Comparison of ENCODE assay signal across 8 cellular contexts in genomic region chr17:58083491-58084316, GRCh38. TPM values are rescaled to one million over a fixed set of nuclear protein-coding genes. Genes with fewer than 3 reads are reported as not detected.
DNase-seq lines count a peak whose midpoint lies in the region; ATAC-seq and TF ChIP-seq lines count a peak whose summit lies in the region.

No MANE protein-coding gene starts in this region.

- H3K36me3 Mint-ChIP-seq in activated naive CD4-positive, alpha-beta T cell treated with anti-CD3 and anti-CD28 coated beads, Interleukin-2, amount 10 ng/mL, durations not matched to agents 7 days and 5 days: peaks cover 34% of the 10 kb centered on the region

- H3K9me3 ChIP-seq in SJCRH30 (replicated peaks) (no peaks in the 10 kb centered on the region), cardiac muscle cell (ENCODE audit: low read depth) (no peaks in the 10 kb centered on the region), upper lobe of left lung (no peaks in the 10 kb centered on the region)

- H3K4me1 ChIP-seq in SJCRH30: peaks cover 11% of the 10 kb centered on the region; the same call in 1 of the 2 replicates
- H3K4me1 ChIP-seq in cardiac muscle cell (ENCODE audit: low read depth): peaks cover 26% of the 10 kb centered on the region
- peaks cover 20 to 43% (median 33%) of the 10 kb centered on the region in 4 donors for H3K4me1 ChIP-seq in upper lobe of left lung

- no peaks in the 10 kb centered on the region; the same call in 1 of the 2 replicates for H3K27me3 ChIP-seq in SJCRH30
- no peaks in the 10 kb centered on the region for H3K27me3 ChIP-seq in cardiac muscle cell
- H3K27me3 ChIP-seq in upper lobe of left lung: no peaks in the 10 kb centered on the region

- TF ChIP-seq CTCF in cardiac muscle cell (IDR thresholded peaks at IDR 0.05; ENCODE audit: low read depth, low read length) (no peak), upper lobe of left lung (IDR thresholded peaks at IDR 0.05) (peak in 1 of 6 experiments; percentile 24)

- WGBS in upper lobe of left lung, 2 donors: 1 to 4% methylated on average over 19 to 21 of the region's 92 CpGs

- H3K27ac Mint-ChIP-seq in activated naive CD4-positive, alpha-beta T cell treated with anti-CD3 and anti-CD28 coated beads, Interleukin-2, amount 10 ng/mL, durations not matched to agents 7 days and 5 days: peak overlapping the region; percentile 92

- H3K9me3 Mint-ChIP-seq in activated naive CD4-positive, alpha-beta T cell treated with anti-CD3 and anti-CD28 coated beads, Interleukin-2, amount 10 ng/mL, durations not matched to agents 7 days and 5 days: no peaks in the 10 kb centered on the region

- TF ChIP-seq POLR2A in upper lobe of left lung (IDR thresholded peaks at IDR 0.05): peak in 3 of 4 donors; percentile 11 to 79 (median 60)

- peak; percentile 89 for DNase-seq in AG08396 (ENCODE audit: low spot score)
- peak; percentile 45 to 50 for DNase-seq in SJCRH30
- DNase-seq in activated naive CD4-positive, alpha-beta T cell treated with anti-CD3 and anti-CD28 coated beads, Interleukin-2, amount 10 ng/mL, durations not matched to agents 7 days and 5 days: peak; percentile 78
- peak; percentile 55 to 69 for DNase-seq in cardiac muscle cell (ENCODE audit: low read depth in 1 of 2, low spot score in 1 of 2)
- DNase-seq in posterior cingulate gyrus: peak in 6 of 10 donors; percentile 32 to 93 (median 49)
- peak; percentile 75 to 93 for DNase-seq in upper lobe of left lung

- H3K4me3 ChIP-seq in SJCRH30 (peak overlapping the region; percentile 90), cardiac muscle cell (peak overlapping the region; percentile 98), upper lobe of left lung (peak overlapping the region; percentile 45 to 99 (median 96))

- peaks cover 46% of the 10 kb centered on the region for H3K4me1 Mint-ChIP-seq in activated naive CD4-positive, alpha-beta T cell treated with anti-CD3 and anti-CD28 coated beads, Interleukin-2, amount 10 ng/mL, durations not matched to agents 7 days and 5 days

- no peak for TF ChIP-seq EP300 in upper lobe of left lung (IDR thresholded peaks at IDR 0.05)

- peak overlapping the region; percentile 91 for H3K4me3 Mint-ChIP-seq in activated naive CD4-positive, alpha-beta T cell treated with anti-CD3 and anti-CD28 coated beads, Interleukin-2, amount 10 ng/mL, durations not matched to agents 7 days and 5 days

- CTCF ChIA-PET in activated naive CD4-positive, alpha-beta T cell treated with anti-CD3 and anti-CD28 coated beads, Interleukin-2, amount 10 ng/mL, durations not matched to agents 7 days and 5 days (lab: Charles Lee): interaction anchor here (1.0 to 1.7 kb wide), 2 partner anchors 77 to 191 kb away, joined by 3 to 4 read pairs; no protein-coding TSS in a partner anchor

- intact Hi-C loops in posterior cingulate gyrus (cut with DNase I): loop anchor here (5.0 to 10.0 kb wide), 3 partner anchors 76 to 999 kb away; partner anchors contain the start of genes AKAP1, MRPS23 and SRSF1

- peak overlapping the region; percentile 14; the same call in 1 of the 2 replicates for H3K27ac ChIP-seq in SJCRH30
- H3K27ac ChIP-seq in cardiac muscle cell: peak overlapping the region; percentile 89
- peak overlapping the region; percentile 93 to 99 (median 96) for H3K27ac ChIP-seq in upper lobe of left lung

- H3K36me3 ChIP-seq in SJCRH30 (peaks cover 29% of the 10 kb centered on the region), cardiac muscle cell (peaks cover 28% of the 10 kb centered on the region), upper lobe of left lung (peaks cover 0 to 21% (median 15%) of the 10 kb centered on the region in 4 donors)

- H3K27me3 Mint-ChIP-seq in activated naive CD4-positive, alpha-beta T cell treated with anti-CD3 and anti-CD28 coated beads, Interleukin-2, amount 10 ng/mL, durations not matched to agents 7 days and 5 days: peaks cover 31% of the 10 kb centered on the region

- ATAC-seq in GM19025 (IDR thresholded peaks at IDR 0.05; ENCODE audit: low read depth, unreplicated experiment) (peak; percentile 50), HG03196 (IDR thresholded peaks at IDR 0.05; ENCODE audit: unreplicated experiment) (peak; percentile 46), upper lobe of left lung (ENCODE audit: low FRiP score in 2 of 2) (peak; percentile 76 to 85)

RNA-seq across cellular contexts. Expression of gene DYNLL2, which starts 0.5 kb away (rescaled TPM):
- 14.4 and 16.0 TPM in 2 replicates for total RNA-seq in SJCRH30 (2014; rRNA removed; shearing (Covaris generic))
- total RNA-seq in cardiac muscle cell (14.2 and 16.3 TPM in 2 replicates), upper lobe of left lung (10 to 100 TPM; 13.6 to 33.5 (median 29.1) TPM)
- polyA plus RNA-seq in cardiac muscle cell: 0.62 and 0.79 TPM in 2 replicates

Comparison
In these comparisons a context has a peak if more than half of its experiments do, and no peak if none do; other contexts are left out.
1. Peak in every context shown above with its lines: DNase-seq, ATAC-seq, H3K4me3 ChIP-seq and H3K27ac ChIP-seq.
2. H3K27ac ChIP-seq: peak in every context shown above with its lines; median percentile 96 in upper lobe of left lung; 89 in cardiac muscle cell; 14 in SJCRH30.